In the genomic region with DNA sequence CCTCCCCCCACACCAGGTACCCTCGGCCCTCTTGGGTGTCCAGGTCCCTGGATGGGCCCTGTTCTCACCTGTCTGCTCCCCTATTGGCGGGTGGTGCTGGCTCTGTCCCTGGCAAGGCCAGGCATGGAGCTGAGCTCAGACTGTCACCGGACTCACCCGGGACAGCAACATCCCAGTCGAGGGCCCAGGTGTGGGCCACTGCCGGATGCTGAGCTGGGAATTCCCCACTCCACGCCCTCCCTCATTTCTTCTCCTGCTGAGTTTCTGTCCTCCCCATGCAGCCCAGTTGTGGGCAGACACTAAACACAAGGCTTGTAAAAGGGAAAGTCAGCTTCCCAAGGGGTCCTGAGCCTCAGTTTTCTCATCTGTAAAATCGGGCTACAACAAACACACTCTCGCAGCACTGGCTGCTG, we compare ENCODE assay signal across 16 cellular contexts. TPM values are rescaled to one million over a fixed set of nuclear protein-coding genes. Genes with fewer than 3 reads are reported as not detected.
A peak's percentile ranks its signal among the peaks of the same experiment; 100 is the strongest.
DNase-seq lines count a peak whose midpoint lies in the region; ATAC-seq, FAIRE-seq and TF ChIP-seq lines count a peak whose summit lies in the region.
"Had no signal": no experiment of that assay in that cellular context is flagged by ENCODE, and none has a peak within 500 bp of the region (broad histone marks: within the 10 kb centered on the region; RNA-seq: fewer than 3 reads in every experiment).

No MANE protein-coding gene starts in this region.

- H3K27ac Mint-ChIP-seq in CD8-positive, alpha-beta memory T cell: peak overlapping the region in 2 of 8 donors; percentile 6 to 62
- no peak overlapping the region for H3K27ac Mint-ChIP-seq in neural progenitor cell
- H3K27ac Mint-ChIP-seq: activated CD4-positive, alpha-beta T cell treated with anti-CD3 and anti-CD28 coated beads, Interleukin-2, amount 10 ng/mL, durations not matched to agents 7 days and 5 days had no signal

- H3K79me1 ChIP-seq in H1 (ENCODE audit: low read depth, low read length): 0 out of 2 replicates have a peak, but pooled peaks cover 2% of the 10 kb centered on the region

- peaks cover 5 to 13% of the 10 kb centered on the region in 2 donors for H3K27me3 Mint-ChIP-seq in CD8-positive, alpha-beta memory T cell
- peaks cover 42% of the 10 kb centered on the region for H3K27me3 Mint-ChIP-seq in neural progenitor cell (ENCODE audit: insufficient read depth, low read depth)

- H3K9me3 Mint-ChIP-seq in CD8-positive, alpha-beta memory T cell: no peaks in the 10 kb centered on the region
- no peaks in the 10 kb centered on the region for H3K9me3 Mint-ChIP-seq in neural progenitor cell
- H3K9me3 Mint-ChIP-seq: activated CD4-positive, alpha-beta T cell treated with anti-CD3 and anti-CD28 coated beads, Interleukin-2, amount 10 ng/mL, durations not matched to agents 7 days and 5 days had no signal

- WGBS in H1 (ENCODE audit: extremely low coverage in 1 of 2, insufficient coverage in 1 of 2, insufficient read length in 1 of 2, insufficient replicate concordance in 2 of 2, low coverage in 1 of 2, low lambda C conversion rate in 2 of 2, missing lambda C conversion rate in 1 of 2), 2 experiments: 84% methylated on average over 9 of the region's 9 CpGs; no CpG with 5 or more reads in 1 of the 2 experiments

- H2BK120ac ChIP-seq in H1 (replicated peaks; ENCODE audit: low read depth, low read length): no peak overlapping the region

- H3K9ac ChIP-seq in MM.1S (ENCODE audit: low read length): no peak overlapping the region
- H3K9ac ChIP-seq in H1 (replicated peaks in 1 of 4; ENCODE audit: extremely low read depth in 1 of 4, low read depth in 3 of 4, low read length in 3 of 4): no peak overlapping the region
- no peak overlapping the region for H3K9ac ChIP-seq in neural progenitor cell

- H3K9me3 ChIP-seq in CD8-positive, alpha-beta memory T cell (ENCODE audit: low read length): no peaks in the 10 kb centered on the region
- H3K9me3 ChIP-seq in MM.1S (replicated peaks; ENCODE audit: insufficient read depth, low read length) (no peaks in the 10 kb centered on the region), H1 (ENCODE audit: insufficient read depth in 2 of 2, low read depth in 1 of 2, low read length in 1 of 2) (no peaks in the 10 kb centered on the region), neural progenitor cell (ENCODE audit: low read depth) (no peaks in the 10 kb centered on the region)
- H3K9me3 ChIP-seq: right atrium auricular region had no signal

- no peak overlapping the region for H4K8ac ChIP-seq in H1 (ENCODE audit: extremely low read depth, insufficient read depth, low read length)

- H3F3A ChIP-seq in MM.1S (ENCODE audit: insufficient read depth, low read length) (peaks cover 19% of the 10 kb centered on the region), neural progenitor cell (ENCODE audit: low read depth) (peaks cover 19% of the 10 kb centered on the region)

- CTCF ChIA-PET in CD8-positive, alpha-beta memory T cell (lab: Charles Lee): interaction anchor here (0.7 to 2.8 kb wide), 2 partner anchors 35 to 71 kb away, joined by 3 to 16 read pairs; a partner anchor contains a TSS
- CTCF ChIA-PET in H1 (lab: Charles Lee; ENCODE audit: partially characterized antibody): interaction anchor here (0.5 to 12.7 kb wide), 14 partner anchors 9 to 205 kb away, joined by 3 to 109 read pairs (median 4); a partner anchor contains a TSS

- H3K36me3 ChIP-seq in CD8-positive, alpha-beta memory T cell (ENCODE audit: insufficient read depth, low read length): no peaks in the 10 kb centered on the region
- H3K36me3 ChIP-seq in MM.1S (replicated peaks; ENCODE audit: insufficient read depth, low read length): peaks cover 4% of the 10 kb centered on the region; the same call in 1 of the 2 replicates
- peaks cover 0 to 11% (median 0%) of the 10 kb centered on the region in 4 experiments; a peak in 3 of 8 replicates for H3K36me3 ChIP-seq in H1 (ENCODE audit: control insufficient read depth in 2 of 4, insufficient read depth in 4 of 4, low read length in 3 of 4)
- H3K36me3 ChIP-seq in neural progenitor cell: no peaks in the 10 kb centered on the region
- H3K36me3 ChIP-seq: cardiac muscle cell had no signal

- peak in 1 of 5 donors; percentile 47 for DNase-seq in CD8-positive, alpha-beta memory T cell
- DNase-seq in MM.1S (peak; percentile 43), H1 (ENCODE audit: low read depth in 1 of 2, low spot score in 2 of 2) (no peak), neural progenitor cell (ENCODE audit: low spot score) (no peak), urothelium cell line (ENCODE audit: low spot score) (no peak), cortex of kidney (lab: John Stamatoyannopoulos, UW) (no peak)
- DNase-seq: activated CD4-positive, alpha-beta T cell treated with anti-CD3 and anti-CD28 coated beads, Interleukin-2, amount 10 ng/mL, durations not matched to agents 7 days and 5 days; Karpas-422; NCI-H187; NCI-H524; stimulated activated CD4-positive, alpha-beta T cell treated with anti-CD3 and anti-CD28 coated beads, Interleukin-4, amount 100 ng/mL, for 1 hour had no signal

- FAIRE-seq in H1 (lab: Jason Lieb, UNC) (no peak), urothelium cell line (lab: Jason Lieb, UNC) (no peak)
- FAIRE-seq: islet of Langerhans had no signal

- H3K4me3 Mint-ChIP-seq in CD8-positive, alpha-beta memory T cell: peak overlapping the region; percentile 2 to 88 (median 50)
- H3K4me3 Mint-ChIP-seq in neural progenitor cell: peak overlapping the region; percentile 57
- H3K4me3 Mint-ChIP-seq: activated CD4-positive, alpha-beta T cell treated with anti-CD3 and anti-CD28 coated beads, Interleukin-2, amount 10 ng/mL, durations not matched to agents 7 days and 5 days had no signal

- H4K20me1 ChIP-seq in MM.1S (ENCODE audit: insufficient read depth, low read length) (no peaks in the 10 kb centered on the region; the same call in 1 of the 2 replicates), H1 (replicated peaks in 1 of 2; ENCODE audit: control insufficient read depth in 1 of 2, insufficient read depth in 2 of 2, low read length in 2 of 2) (peaks cover 1 to 14% of the 10 kb centered on the region in 2 experiments), neural progenitor cell (ENCODE audit: low read depth) (no peaks in the 10 kb centered on the region)

- no peak overlapping the region for H3K27ac ChIP-seq in CD8-positive, alpha-beta memory T cell (ENCODE audit: low read depth, low read length)
- no peak overlapping the region for H3K27ac ChIP-seq in MM.1S (ENCODE audit: low read length)
- no peak overlapping the region for H3K27ac ChIP-seq in H1 (ENCODE audit: low read depth, low read length)
- no peak overlapping the region for H3K27ac ChIP-seq in neural progenitor cell
- H3K27ac ChIP-seq: cardiac muscle cell, right atrium auricular region had no signal

- peaks cover 7% of the 10 kb centered on the region for H3K27me3 ChIP-seq in CD8-positive, alpha-beta memory T cell (ENCODE audit: insufficient read depth, low read length, poor library complexity, severe bottlenecking)
- H3K27me3 ChIP-seq in MM.1S (replicated peaks; ENCODE audit: insufficient read depth, low read length) (peaks cover 24% of the 10 kb centered on the region), H1 (replicated peaks in 1 of 4; ENCODE audit: control insufficient read depth in 3 of 4, extremely low read depth in 1 of 4, insufficient read depth in 3 of 4, low read length in 3 of 4) (peaks cover 20 to 47% (median 44%) of the 10 kb centered on the region in 4 experiments), neural progenitor cell (peaks cover 75% of the 10 kb centered on the region)

- no peak overlapping the region for H4K5ac ChIP-seq in H1 (ENCODE audit: insufficient read length, low read depth, low read length)

- no peak for TF ChIP-seq EP300 in H1 (IDR thresholded peaks at IDR 0.05; ENCODE audit: borderline replicate concordance in 1 of 2, low read depth in 2 of 2, low read length in 2 of 2)

- peaks cover 11 to 45% (median 14%) of the 10 kb centered on the region in 3 donors for H3K4me1 Mint-ChIP-seq in CD8-positive, alpha-beta memory T cell
- peaks cover 6% of the 10 kb centered on the region for H3K4me1 Mint-ChIP-seq in neural progenitor cell

- H3K18ac ChIP-seq in H1 (ENCODE audit: extremely low read depth, low read length): no peak overlapping the region

- no peak overlapping the region for H3K23ac ChIP-seq in H1 (ENCODE audit: insufficient read length)

- POLR2A ChIA-PET in CD8-positive, alpha-beta memory T cell (lab: Charles Lee): no interaction called here
- POLR2A ChIA-PET in H1 (lab: Charles Lee; ENCODE audit: partially characterized antibody): interaction anchor here (0.9 to 2.4 kb wide), 3 partner anchors 8 to 20 kb away, joined by 3 to 7 read pairs (median 3); no protein-coding TSS in a partner anchor

- H3K79me2 ChIP-seq in MM.1S (ENCODE audit: low read length) (peaks cover 26% of the 10 kb centered on the region), H1 (ENCODE audit: control insufficient read depth in 1 of 2, insufficient read depth in 2 of 2, low read length in 2 of 2) (no peaks in the 10 kb centered on the region), neural progenitor cell (ENCODE audit: low read depth) (no peaks in the 10 kb centered on the region)

- no peak overlapping the region for H2BK12ac ChIP-seq in H1 (ENCODE audit: low read depth, low read length)

- no peak for TF ChIP-seq RAD21 in H1 (IDR thresholded peaks at IDR 0.05 in 1 of 2, conservative IDR thresholded peaks at IDR 0.05 in 1 of 2; ENCODE audit: low read depth in 2 of 2, low read length in 2 of 2)

- no peak overlapping the region for H4K91ac ChIP-seq in H1 (replicated peaks; ENCODE audit: insufficient read length, low read length)

- no peak overlapping the region for H2BK5ac ChIP-seq in H1 (ENCODE audit: low read depth, low read length)

- peaks cover 17% of the 10 kb centered on the region; the same call in 1 of the 2 replicates for H3K23me2 ChIP-seq in H1 (ENCODE audit: low read depth, low read length)

- H2BK15ac ChIP-seq in H1 (ENCODE audit: low read length): peak overlapping the region; percentile 25; the same call in 1 of the 2 replicates

- H2BK20ac ChIP-seq in H1 (ENCODE audit: low read length): no peak overlapping the region

- H2AFZ ChIP-seq in MM.1S (ENCODE audit: low read length): peak overlapping the region; percentile 48; the same call in 1 of the 2 replicates
- H2AFZ ChIP-seq in H1 (ENCODE audit: low read length): no peak overlapping the region
- H2AFZ ChIP-seq in neural progenitor cell (replicated peaks): no peak overlapping the region

- peaks cover 0 to 14% (median 0%) of the 10 kb centered on the region in 3 donors for H3K36me3 Mint-ChIP-seq in CD8-positive, alpha-beta memory T cell
- H3K36me3 Mint-ChIP-seq in neural progenitor cell: no peaks in the 10 kb centered on the region

- H3K14ac ChIP-seq in H1 (ENCODE audit: insufficient read length): no peak overlapping the region

- no peak overlapping the region for H3K4ac ChIP-seq in H1 (replicated peaks; ENCODE audit: insufficient read length, low read depth, low read length)

- peak overlapping the region; percentile 46; the same call in 1 of the 2 replicates for H3K4me2 ChIP-seq in MM.1S (ENCODE audit: low read depth, low read length)
- H3K4me2 ChIP-seq in H1 (ENCODE audit: insufficient read depth in 1 of 2, low read depth in 2 of 2, low read length in 2 of 2): no peak overlapping the region
- no peak overlapping the region for H3K4me2 ChIP-seq in neural progenitor cell

- peaks cover 30% of the 10 kb centered on the region for H3K4me1 ChIP-seq in CD8-positive, alpha-beta memory T cell (ENCODE audit: insufficient read depth, low read length)
- H3K4me1 ChIP-seq in MM.1S (ENCODE audit: low read length): peaks cover 20% of the 10 kb centered on the region
- H3K4me1 ChIP-seq in H1 (replicated peaks in 1 of 4; ENCODE audit: control insufficient read depth in 3 of 4, insufficient read depth in 4 of 4, low read length in 3 of 4): peaks cover 0 to 20% (median 7%) of the 10 kb centered on the region in 4 experiments; a peak in 6 of 7 replicates
- H3K4me1 ChIP-seq in neural progenitor cell: peaks cover 11% of the 10 kb centered on the region

- no peak for ATAC-seq in HG02981 (IDR thresholded peaks at IDR 0.05; ENCODE audit: unreplicated experiment)
- ATAC-seq: HCT116 had no signal

- no peak overlapping the region for H3K56ac ChIP-seq in H1 (replicated peaks; ENCODE audit: insufficient read length, low read depth, low read length)

- no peak overlapping the region for H3K4me3 ChIP-seq in CD8-positive, alpha-beta memory T cell (ENCODE audit: low read length)
- no peak overlapping the region for H3K4me3 ChIP-seq in MM.1S (ENCODE audit: low read length)
- no peak overlapping the region for H3K4me3 ChIP-seq in H1 (ENCODE audit: extremely low read depth in 1 of 4, insufficient read depth in 2 of 4, low read depth in 3 of 4, low read length in 4 of 4)
- no peak overlapping the region for H3K4me3 ChIP-seq in neural progenitor cell
- H3K4me3 ChIP-seq: cardiac muscle cell, right atrium auricular region had no signal

- no peak for TF ChIP-seq POLR2A in H1 (IDR thresholded peaks at IDR 0.05; ENCODE audit: control extremely low read depth in 1 of 2, low read depth in 2 of 2, low read length in 2 of 2)

- no peaks in the 10 kb centered on the region for H3K9me2 ChIP-seq in MM.1S (replicated peaks; ENCODE audit: insufficient read depth, low read length)

- TF ChIP-seq CTCF in MM.1S (IDR thresholded peaks at IDR 0.05; ENCODE audit: low read length) (no peak), H1 (IDR thresholded peaks at IDR 0.05; ENCODE audit: control extremely low read depth in 1 of 3, insufficient read depth in 1 of 3, low read depth in 1 of 3, low read length in 3 of 3) (no peak), neural progenitor cell (IDR thresholded peaks at IDR 0.05) (no peak)

- no peak overlapping the region for H2AK5ac ChIP-seq in H1 (ENCODE audit: low read depth, low read length)

RNA-seq across cellular contexts. Expression of a gene that starts 2.0 kb away (rescaled TPM):
- 10 to 100 TPM; 16.2 to 17.4 TPM for total RNA-seq in CD8-positive, alpha-beta memory T cell
- 18.1 TPM for polyA plus RNA-seq in CD8-positive, alpha-beta memory T cell
- 9.9 and 10.0 TPM in 2 replicates for total RNA-seq in H1 (2021; fragmentation: NEBNext Ultra II Directional; extraction: Animal tissue kit (Norgen Biotek cat#: 25700))
- polyA plus RNA-seq in H1 (2011; rRNA removed): 7.6 and 10.3 TPM in 2 replicates
- 6.2 TPM for polyA plus RNA-seq in H1 (2011; cell fraction: cytosol; rRNA removed)
- 12.5 TPM for polyA plus RNA-seq in H1 (2011; cell fraction: nucleus; rRNA removed)
- 5.0 to 7.0 TPM (median 6.4 TPM) in 4 replicates for polyA plus RNA-seq in H1 (2012, experiment 1 of 2)
- polyA plus RNA-seq in H1 (2012, experiment 2 of 2): 6.4 TPM
- 4.2 TPM for polyA plus RNA-seq in H1 (2013, experiment 1 of 2)
- polyA plus RNA-seq in H1 (2013, experiment 2 of 2): 4.2 TPM
- 8.5 and 8.6 TPM in 2 replicates for polyA minus RNA-seq in H1 (2011; rRNA and poly(A)+ RNA removed)
- polyA minus RNA-seq in H1 (2011; cell fraction: cytosol; rRNA and poly(A)+ RNA removed): 9.2 TPM
- polyA minus RNA-seq in H1 (2011; cell fraction: nucleus; rRNA and poly(A)+ RNA removed): 10.7 TPM
- total RNA-seq in neural progenitor cell (ENCODE audit: low replicate concordance): 3.6 and 13.8 TPM in 2 replicates

RNA-seq across cellular contexts. Expression of a gene that starts 4.0 kb away (rescaled TPM):
- total RNA-seq in CD8-positive, alpha-beta memory T cell: not detected
- polyA plus RNA-seq in CD8-positive, alpha-beta memory T cell: not detected
- total RNA-seq in H1 (2021; fragmentation: NEBNext Ultra II Directional; extraction: Animal tissue kit (Norgen Biotek cat#: 25700)): 3.3 and 3.4 TPM in 2 replicates
- polyA plus RNA-seq in H1 (2011; rRNA removed): 2.6 and 3.3 TPM in 2 replicates
- polyA plus RNA-seq in H1 (2011; cell fraction: cytosol; rRNA removed): 2.5 TPM
- 3.3 TPM for polyA plus RNA-seq in H1 (2011; cell fraction: nucleus; rRNA removed)
- 2.3 to 2.6 TPM (median 2.5 TPM) in 4 replicates for polyA plus RNA-seq in H1 (2012, experiment 1 of 2)
- 3.8 TPM for polyA plus RNA-seq in H1 (2012, experiment 2 of 2)
- 1.8 TPM for polyA plus RNA-seq in H1 (2013, experiment 1 of 2)
- 2.2 TPM for polyA plus RNA-seq in H1 (2013, experiment 2 of 2)
- polyA minus RNA-seq in H1 (2011; rRNA and poly(A)+ RNA removed): 2.9 TPM in 2 replicates
- polyA minus RNA-seq in H1 (2011; cell fraction: cytosol; rRNA and poly(A)+ RNA removed): 1.4 TPM
- polyA minus RNA-seq in H1 (2011; cell fraction: nucleus; rRNA and poly(A)+ RNA removed): 2.0 TPM
- 0.12 TPM in 1 of 2 replicates, not detected in the other for total RNA-seq in neural progenitor cell (ENCODE audit: low replicate concordance)
- total RNA-seq: activated CD4-positive, alpha-beta T cell treated with anti-CD3 and anti-CD28 coated beads, Interleukin-2, amount 10 ng/mL, durations not matched to agents 7 days and 5 days; right atrium auricular region had no signal

RNA-seq across cellular contexts. Expression of a gene that starts 50.9 kb away (rescaled TPM):
- total RNA-seq in CD8-positive, alpha-beta memory T cell: 1 to 10 TPM; 2.0 to 2.8 TPM
- polyA plus RNA-seq in CD8-positive, alpha-beta memory T cell: 0.77 TPM
- 1.1 and 2.2 TPM in 2 replicates for total RNA-seq in H1 (2021; fragmentation: NEBNext Ultra II Directional; extraction: Animal tissue kit (Norgen Biotek cat#: 25700))
- 0.76 and 1.4 TPM in 2 replicates for polyA plus RNA-seq in H1 (2011; rRNA removed)
- 0.96 TPM for polyA plus RNA-seq in H1 (2011; cell fraction: cytosol; rRNA removed)
- 7.1 TPM for polyA plus RNA-seq in H1 (2011; cell fraction: nucleus; rRNA removed)
- polyA plus RNA-seq in H1 (2012, experiment 1 of 2): 1.2 to 2.6 TPM (median 2.2 TPM) in 4 replicates
- 1.2 TPM for polyA plus RNA-seq in H1 (2012, experiment 2 of 2)
- 0.61 TPM for polyA plus RNA-seq in H1 (2013, experiment 1 of 2)
- polyA plus RNA-seq in H1 (2013, experiment 2 of 2): 0.57 TPM
- polyA minus RNA-seq in H1 (2011; rRNA and poly(A)+ RNA removed): 0.54 and 1.1 TPM in 2 replicates
- polyA minus RNA-seq in H1 (2011; cell fraction: cytosol; rRNA and poly(A)+ RNA removed): not detected
- 1.6 TPM for polyA minus RNA-seq in H1 (2011; cell fraction: nucleus; rRNA and poly(A)+ RNA removed)
- total RNA-seq in neural progenitor cell (ENCODE audit: low replicate concordance): 1.4 and 3.0 TPM in 2 replicates
